2 cellular contexts compared by ENCODE assay signal in the genomic region with DNA sequence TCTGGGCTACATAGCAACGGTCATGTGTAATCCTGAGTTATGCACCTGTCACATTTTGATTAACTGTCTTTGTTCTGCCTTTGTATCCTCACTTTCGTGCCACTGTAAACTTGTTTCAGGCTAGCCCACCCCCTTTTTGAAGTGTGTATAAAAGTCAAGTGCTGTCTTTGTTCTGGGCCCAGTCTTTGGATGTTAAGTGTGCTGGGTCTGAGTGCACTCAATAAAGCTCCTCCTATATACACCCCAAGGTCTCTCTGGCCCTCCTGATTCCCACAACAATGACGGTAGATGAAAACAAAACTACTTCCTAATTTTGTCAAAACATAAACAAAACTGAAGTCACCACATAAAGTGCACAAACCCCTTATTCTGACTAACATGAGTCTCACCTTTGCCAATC.
TF ChIP-seq lines count a peak whose summit lies in the region.

No MANE protein-coding gene starts in this region.

TF ChIP-seq in HEK293, 187 proteins besides CTCF, POLR2A, EP300 and RAD21:
- TF ChIP-seq, protein P1, sequence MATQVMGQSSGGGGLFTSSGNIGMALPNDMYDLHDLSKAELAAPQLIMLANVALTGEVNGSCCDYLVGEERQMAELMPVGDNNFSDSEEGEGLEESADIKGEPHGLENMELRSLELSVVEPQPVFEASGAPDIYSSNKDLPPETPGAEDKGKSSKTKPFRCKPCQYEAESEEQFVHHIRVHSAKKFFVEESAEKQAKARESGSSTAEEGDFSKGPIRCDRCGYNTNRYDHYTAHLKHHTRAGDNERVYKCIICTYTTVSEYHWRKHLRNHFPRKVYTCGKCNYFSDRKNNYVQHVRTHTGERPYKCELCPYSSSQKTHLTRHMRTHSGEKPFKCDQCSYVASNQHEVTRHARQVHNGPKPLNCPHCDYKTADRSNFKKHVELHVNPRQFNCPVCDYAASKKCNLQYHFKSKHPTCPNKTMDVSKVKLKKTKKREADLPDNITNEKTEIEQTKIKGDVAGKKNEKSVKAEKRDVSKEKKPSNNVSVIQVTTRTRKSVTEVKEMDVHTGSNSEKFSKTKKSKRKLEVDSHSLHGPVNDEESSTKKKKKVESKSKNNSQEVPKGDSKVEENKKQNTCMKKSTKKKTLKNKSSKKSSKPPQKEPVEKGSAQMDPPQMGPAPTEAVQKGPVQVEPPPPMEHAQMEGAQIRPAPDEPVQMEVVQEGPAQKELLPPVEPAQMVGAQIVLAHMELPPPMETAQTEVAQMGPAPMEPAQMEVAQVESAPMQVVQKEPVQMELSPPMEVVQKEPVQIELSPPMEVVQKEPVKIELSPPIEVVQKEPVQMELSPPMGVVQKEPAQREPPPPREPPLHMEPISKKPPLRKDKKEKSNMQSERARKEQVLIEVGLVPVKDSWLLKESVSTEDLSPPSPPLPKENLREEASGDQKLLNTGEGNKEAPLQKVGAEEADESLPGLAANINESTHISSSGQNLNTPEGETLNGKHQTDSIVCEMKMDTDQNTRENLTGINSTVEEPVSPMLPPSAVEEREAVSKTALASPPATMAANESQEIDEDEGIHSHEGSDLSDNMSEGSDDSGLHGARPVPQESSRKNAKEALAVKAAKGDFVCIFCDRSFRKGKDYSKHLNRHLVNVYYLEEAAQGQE (tag by site-specific recombination; IDR thresholded peaks at IDR 0.05), result no peak
- TF ChIP-seq ZNF521 (tag by site-specific recombination; IDR thresholded peaks at IDR 0.05), result no peak
- peak; percentile 88; the same call in 1 of the 2 replicates for TF ChIP-seq TRIM28 (IDR thresholded peaks at IDR 0.05; ENCODE audit: borderline replicate concordance, low read length)
- peak; percentile 92 for TF ChIP-seq SETDB1 (IDR thresholded peaks at IDR 0.05; ENCODE audit: insufficient read length, low read length)
- no peak for TF ChIP-seq ZNF548 (tag by site-specific recombination; IDR thresholded peaks at IDR 0.05)

TF ChIP-seq in K562, 482 proteins besides CTCF, POLR2A, EP300 and RAD21 (continued from another document):
- TF ChIP-seq ZNF3 (CRISPR knock-in tag; IDR thresholded peaks at IDR 0.05) (no peak), FOXJ2 (tag; IDR thresholded peaks at IDR 0.05) (no peak), HOXB6 (CRISPR knock-in tag; IDR thresholded peaks at IDR 0.05; ENCODE audit: borderline replicate concordance) (no peak), DPF2 (IDR thresholded peaks at IDR 0.05) (no peak), DNMT1 (IDR thresholded peaks at IDR 0.05) (no peak), ETS2 (tag; IDR thresholded peaks at IDR 0.05; ENCODE audit: borderline replicate concordance, poor library complexity, severe bottlenecking) (no peak), CBX1 (IDR thresholded peaks at IDR 0.05; ENCODE audit: low read depth) (0 out of 2 replicates have a peak, but pooled peaks have one; percentile 71)
- TF ChIP-seq, protein P2, sequence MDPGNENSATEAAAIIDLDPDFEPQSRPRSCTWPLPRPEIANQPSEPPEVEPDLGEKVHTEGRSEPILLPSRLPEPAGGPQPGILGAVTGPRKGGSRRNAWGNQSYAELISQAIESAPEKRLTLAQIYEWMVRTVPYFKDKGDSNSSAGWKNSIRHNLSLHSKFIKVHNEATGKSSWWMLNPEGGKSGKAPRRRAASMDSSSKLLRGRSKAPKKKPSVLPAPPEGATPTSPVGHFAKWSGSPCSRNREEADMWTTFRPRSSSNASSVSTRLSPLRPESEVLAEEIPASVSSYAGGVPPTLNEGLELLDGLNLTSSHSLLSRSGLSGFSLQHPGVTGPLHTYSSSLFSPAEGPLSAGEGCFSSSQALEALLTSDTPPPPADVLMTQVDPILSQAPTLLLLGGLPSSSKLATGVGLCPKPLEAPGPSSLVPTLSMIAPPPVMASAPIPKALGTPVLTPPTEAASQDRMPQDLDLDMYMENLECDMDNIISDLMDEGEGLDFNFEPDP (CRISPR knock-in tag; IDR thresholded peaks at IDR 0.05), result no peak
- TF ChIP-seq, protein P3, sequence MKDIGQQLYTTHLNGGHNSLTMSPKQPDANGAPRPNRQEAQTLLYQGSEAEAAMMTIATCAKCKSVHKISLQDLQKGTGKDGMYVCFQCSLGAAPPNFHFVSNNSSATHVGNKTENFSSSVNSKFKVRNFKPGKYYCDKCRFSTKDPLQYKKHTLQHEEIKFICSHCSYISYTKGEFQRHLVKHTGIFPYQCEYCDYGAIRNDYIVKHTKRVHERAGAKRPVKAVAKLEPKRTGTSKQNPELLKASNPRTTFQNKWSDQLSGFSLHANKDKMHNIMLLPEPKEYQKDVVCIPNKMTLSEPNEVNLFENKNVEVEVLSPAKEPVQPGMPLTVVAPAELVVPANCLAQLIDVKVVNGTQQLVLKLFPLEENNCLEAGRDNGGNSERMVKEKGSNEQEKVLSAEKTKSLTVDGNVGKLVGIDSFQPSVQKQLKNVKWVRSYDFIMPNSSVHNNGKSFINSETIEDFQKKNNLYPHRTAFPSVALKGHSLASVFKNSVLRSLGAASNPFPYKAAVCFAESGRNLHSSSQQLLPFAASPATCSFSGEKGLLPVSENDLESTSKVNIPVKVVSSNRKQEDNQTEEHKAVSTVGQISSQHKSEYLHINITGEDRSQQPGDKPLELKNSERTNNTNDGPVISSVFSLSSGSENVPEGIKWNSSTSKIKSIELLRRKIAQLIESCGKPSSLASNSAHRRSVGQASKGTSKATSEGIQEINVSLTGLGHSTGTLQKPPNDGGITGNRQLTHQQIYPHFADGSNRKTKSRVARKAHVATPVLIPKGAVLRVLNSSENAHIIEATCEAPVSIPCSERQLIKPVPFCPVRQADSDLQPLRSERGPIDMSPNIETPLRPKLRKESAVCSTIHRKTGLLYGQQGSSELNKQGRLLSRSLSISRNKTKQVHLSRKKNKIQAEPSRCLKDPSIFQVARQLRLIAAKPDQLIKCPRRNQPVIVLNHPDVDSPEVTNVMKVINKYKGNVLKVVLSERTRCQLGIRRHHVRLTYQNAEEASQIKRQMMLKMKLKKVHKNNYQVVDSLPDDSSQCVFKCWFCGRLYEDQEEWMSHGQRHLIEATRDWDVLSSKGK (CRISPR knock-in tag; IDR thresholded peaks at IDR 0.05), result no peak
- TF ChIP-seq, protein P4, sequence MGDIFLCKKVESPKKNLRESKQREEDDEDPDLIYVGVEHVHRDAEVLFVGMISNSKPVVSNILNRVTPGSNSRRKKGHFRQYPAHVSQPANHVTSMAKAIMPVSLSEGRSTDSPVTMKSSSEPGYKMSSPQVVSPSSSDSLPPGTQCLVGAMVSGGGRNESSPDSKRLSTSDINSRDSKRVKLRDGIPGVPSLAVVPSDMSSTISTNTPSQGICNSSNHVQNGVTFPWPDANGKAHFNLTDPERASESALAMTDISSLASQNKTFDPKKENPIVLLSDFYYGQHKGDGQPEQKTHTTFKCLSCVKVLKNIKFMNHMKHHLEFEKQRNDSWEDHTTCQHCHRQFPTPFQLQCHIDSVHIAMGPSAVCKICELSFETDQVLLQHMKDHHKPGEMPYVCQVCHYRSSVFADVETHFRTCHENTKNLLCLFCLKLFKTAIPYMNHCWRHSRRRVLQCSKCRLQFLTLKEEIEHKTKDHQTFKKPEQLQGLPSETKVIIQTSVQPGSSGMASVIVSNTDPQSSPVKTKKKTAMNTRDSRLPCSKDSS (IDR thresholded peaks at IDR 0.05; ENCODE audit: low read depth, partially characterized antibody), result peak; percentile 65
